8 cellular contexts compared by ENCODE assay signal in the genomic region with DNA sequence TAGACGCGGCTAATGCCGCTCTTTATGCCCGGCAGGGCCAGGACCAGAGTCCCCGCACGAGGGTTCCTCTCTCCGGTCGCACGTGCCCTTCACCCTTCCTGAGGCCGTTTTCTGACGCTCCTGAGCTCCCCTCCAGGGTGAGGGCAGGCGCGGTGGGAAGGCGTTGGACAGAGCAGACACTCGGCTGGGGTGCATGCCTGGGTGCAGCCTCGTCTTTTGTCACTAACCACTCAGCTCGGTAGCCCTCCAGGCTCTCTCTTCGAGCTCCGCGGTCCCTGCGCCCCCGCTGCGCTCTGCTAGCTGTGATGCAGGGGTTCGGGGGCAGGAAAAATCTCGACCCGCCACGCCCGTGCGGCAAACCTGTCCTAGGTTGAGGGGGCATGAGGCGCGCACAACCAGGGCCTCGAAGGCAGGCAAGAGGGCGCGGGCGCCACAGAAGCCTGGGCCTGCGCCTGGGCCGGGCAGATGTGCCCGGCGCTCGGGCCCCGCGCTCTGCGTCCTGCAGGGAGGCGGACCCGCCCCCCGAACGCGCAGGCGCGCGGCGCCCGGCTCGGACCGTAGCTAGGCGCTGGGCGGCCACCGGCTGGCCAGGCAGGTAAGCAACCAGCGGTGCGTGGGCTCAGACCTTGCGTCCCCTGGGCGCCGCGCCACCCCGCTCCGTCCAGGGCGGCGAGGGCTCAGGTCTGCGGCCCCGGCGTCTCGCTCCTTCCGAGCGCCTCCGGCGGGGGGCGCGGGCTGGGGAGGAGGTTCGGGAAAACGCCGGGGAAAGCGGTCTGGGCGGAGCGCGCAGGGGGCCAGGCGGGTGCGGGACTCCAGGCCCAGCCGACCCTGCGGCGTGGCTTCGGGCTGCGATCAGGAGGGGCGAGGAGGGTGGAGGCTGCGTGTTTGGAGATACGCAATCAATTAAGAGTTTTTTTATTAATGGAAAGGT. TPM values are rescaled to one million over a fixed set of nuclear protein-coding genes. Genes with fewer than 3 reads are reported as not detected.
DNase-seq lines count a peak whose midpoint lies in the region; ATAC-seq, FAIRE-seq and TF ChIP-seq lines count a peak whose summit lies in the region.

Gene L3MBTL1, plus strand, starts transcription at position 548 of the 931 bp plus-strand sequence. CDS start 5,807 bp downstream, outside the sequence.

- H3K9ac ChIP-seq in HepG2 (ENCODE audit: insufficient read depth, low read depth, low read length) (peak within 1 kb of the TSS; percentile 74), stomach smooth muscle (ENCODE audit: low read length in 2 of 2) (peak within 1 kb of the TSS in 1 of 2 donors; percentile 22)

- POLR2A ChIA-PET in HepG2 (lab: Yijun Ruan, JAX): interaction anchor here (1.0 to 1.7 kb wide), 5 partner anchors 10 to 83 kb away, joined by 3 to 33 read pairs (median 5); partner anchors contain the start of genes IFT52 and SRSF6

- BruUV-seq in HepG2 (replicated peaks; lab: Mats Ljungman, UMichigan): no TSS peak

- peak; percentile 95 for DNase-seq in 8988T
- DNase-seq in GM12891 (ENCODE audit: insufficient read length, low spot score): peak; percentile 50
- peak; percentile 86 for DNase-seq in RWPE2 (ENCODE audit: low spot score)
- DNase-seq in dermis microvascular lymphatic vessel endothelial cell (ENCODE audit: low read depth in 2 of 2): peak; percentile 11 to 54
- peak; percentile 70 for DNase-seq in HepG2 (ENCODE audit: low spot score)

- H3K27me3 ChIP-seq in RWPE2 (ENCODE audit: insufficient read depth, poor library complexity, severe bottlenecking) (no peaks in the 10 kb centered on the region), HepG2 (ENCODE audit: control insufficient read depth in 1 of 2, insufficient read depth in 2 of 2, low read length in 2 of 2) (peaks cover 2 to 24% of the 10 kb centered on the region in 2 experiments; a peak in 3 of 5 replicates), stomach smooth muscle (ENCODE audit: control insufficient read depth in 1 of 2, insufficient read depth in 2 of 2, low read length in 2 of 2) (peaks cover 12 to 16% of the 10 kb centered on the region in 2 donors)

- FAIRE-seq in GM12891 (lab: Jason Lieb, UNC) (no peak), HepG2 (lab: Jason Lieb, UNC) (no peak)

- H2AFZ ChIP-seq in HepG2 (ENCODE audit: low read length): no peak within 1 kb of the TSS

- peak within 1 kb of the TSS; percentile 86 for H3K4me3 ChIP-seq in RWPE2 (ENCODE audit: severe bottlenecking)
- peak within 1 kb of the TSS; percentile 61 to 83 (median 73) for H3K4me3 ChIP-seq in HepG2 (replicated peaks in 1 of 3; ENCODE audit: insufficient read depth in 1 of 3, low read depth in 2 of 3, low read length in 3 of 3)
- H3K4me3 ChIP-seq in stomach smooth muscle (ENCODE audit: low read length in 2 of 2): peak within 1 kb of the TSS; percentile 49 to 75

- H3K27ac ChIP-seq in RWPE2 (ENCODE audit: poor library complexity, severe bottlenecking) (peak within 1 kb of the TSS; percentile 2), HepG2 (ENCODE audit: extremely low read length, insufficient read depth, low read length) (no peak within 1 kb of the TSS), stomach smooth muscle (ENCODE audit: low read length) (no peak within 1 kb of the TSS)

- no peaks in the 10 kb centered on the region for H4K20me1 ChIP-seq in HepG2 (ENCODE audit: insufficient read depth, low read length)

- intact Hi-C loops in HepG2 (cut with micrococcal nuclease; ENCODE audit: unreplicated experiment): loop anchor here (5.0 kb wide), 1 partner anchor 50 kb away; the partner anchor contains the start of gene SRSF6

- no peaks in the 10 kb centered on the region for H3K4me1 ChIP-seq in RWPE2 (ENCODE audit: insufficient read depth, poor library complexity, severe bottlenecking)
- H3K4me1 ChIP-seq in HepG2 (ENCODE audit: insufficient read depth, low read length): peaks cover 28% of the 10 kb centered on the region
- peaks cover 10% of the 10 kb centered on the region for H3K4me1 ChIP-seq in stomach smooth muscle (ENCODE audit: control insufficient read depth, insufficient read depth, low read length)

- ATAC-seq in RWPE2 (ENCODE audit: low read depth) (peak; percentile 95), HepG2 (peak; percentile 97), GM18520 (IDR thresholded peaks at IDR 0.05; ENCODE audit: unreplicated experiment) (no peak), HG02571 (IDR thresholded peaks at IDR 0.05; ENCODE audit: unreplicated experiment) (no peak)

- TF ChIP-seq POLR2A in GM12891 (IDR thresholded peaks at IDR 0.05; ENCODE audit: low read depth, low read length) (no peak), HepG2 (IDR thresholded peaks at IDR 0.05; ENCODE audit: insufficient read depth in 1 of 2, low read depth in 2 of 2, low read length in 2 of 2) (peak in 1 of 2 experiments; percentile 86; a peak in 3 of 4 replicates)

- peak within 1 kb of the TSS; percentile 87 for H3K4me2 ChIP-seq in HepG2 (ENCODE audit: low read depth, low read length)

- in situ Hi-C loops in HepG2 (cut with HindIII; ENCODE audit: extremely low pct_ligation_motif_present, low pct_unique_long_range_greater_than_20kb): no loop called here

- H3K9me3 ChIP-seq in RWPE2 (ENCODE audit: severe bottlenecking) (no peaks in the 10 kb centered on the region), HepG2 (ENCODE audit: low read length) (no peaks in the 10 kb centered on the region), stomach smooth muscle (ENCODE audit: control insufficient read depth in 2 of 2, low read length in 2 of 2) (no peaks in the 10 kb centered on the region)

- H3K79me2 ChIP-seq in HepG2 (ENCODE audit: insufficient read depth, low read length): no peaks in the 10 kb centered on the region

- TF ChIP-seq EP300 in HepG2 (IDR thresholded peaks at IDR 0.05; ENCODE audit: low read depth in 2 of 2, low read length in 2 of 2) (no peak), HepG2 (CRISPR knock-in tag; IDR thresholded peaks at IDR 0.05; ENCODE audit: borderline replicate concordance) (no peak)

- H3K36me3 ChIP-seq in RWPE2 (ENCODE audit: low read depth): no peaks in the 10 kb centered on the region
- H3K36me3 ChIP-seq in HepG2 (replicated peaks in 1 of 2; ENCODE audit: control insufficient read depth in 1 of 2, insufficient read depth in 2 of 2, low read length in 2 of 2): no peaks in the 10 kb centered on the region
- H3K36me3 ChIP-seq in stomach smooth muscle (ENCODE audit: control insufficient read depth in 2 of 2, insufficient read depth in 2 of 2, low read length in 2 of 2): no peaks in the 10 kb centered on the region

- CTCF ChIA-PET in HepG2 (lab: Yijun Ruan, JAX; ENCODE audit: low intra/inter-chr PET ratio, low total read pairs): no interaction called here

- peak; percentile 52 for TF ChIP-seq CTCF in RWPE2 (IDR thresholded peaks at IDR 0.05; ENCODE audit: poor library complexity, severe bottlenecking)
- peak; percentile 48; the same call in 1 of the 2 replicates for TF ChIP-seq CTCF in HepG2 (CRISPR knock-in tag; IDR thresholded peaks at IDR 0.05)

- WGBS in HepG2 (ENCODE audit: low lambda C conversion rate): 24% methylated on average over 75 of the region's 95 CpGs

- peak; percentile 69 for TF ChIP-seq RAD21 in HepG2 (CRISPR knock-in tag; IDR thresholded peaks at IDR 0.05)

TF ChIP-seq in GM12891, 5 proteins besides CTCF, POLR2A, EP300 and RAD21:
- TF ChIP-seq POLR2AphosphoS5 (IDR thresholded peaks at IDR 0.05; ENCODE audit: low read depth, low read length) (no peak), SPI1 (IDR thresholded peaks at IDR 0.05; ENCODE audit: low read depth, low read length) (no peak), TAF1 (IDR thresholded peaks at IDR 0.05; ENCODE audit: low read depth, low read length) (no peak), PAX5 (IDR thresholded peaks at IDR 0.05; ENCODE audit: insufficient read depth, low read length, severe bottlenecking) (no peak), POU2F2 (IDR thresholded peaks at IDR 0.05; ENCODE audit: low read depth, low read length) (no peak)
TF ChIP-seq in GM12891: peak in this region for 0.

TF ChIP-seq in HepG2, 621 proteins besides CTCF, POLR2A, EP300 and RAD21 (continues in another document):
- no peak for TF ChIP-seq MAFK (conservative IDR thresholded peaks at IDR 0.05 in 1 of 2, IDR thresholded peaks at IDR 0.05 in 1 of 2; ENCODE audit: low read length in 2 of 2)
- TF ChIP-seq CSRNP2 (CRISPR knock-in tag; conservative IDR thresholded peaks at IDR 0.05; ENCODE audit: low read depth): no peak

RNA-seq across cellular contexts. Expression of gene L3MBTL1, which starts in this region (rescaled TPM):
- 2.8 TPM for polyA plus RNA-seq in GM12891 (2012; ENCODE audit: low read depth, missing spikeins)
- total RNA-seq in dermis microvascular lymphatic vessel endothelial cell: 1.7 and 2.4 TPM in 2 replicates
- 2.4 and 9.0 TPM in 2 replicates for total RNA-seq in HepG2 (2016; rRNA removed; fragmentation: Illumina TruSeq; extraction: Trizol)
- 2.7 and 2.9 TPM in 2 replicates for total RNA-seq in HepG2 (2016; cell fraction: cytosol; rRNA removed; fragmentation: Illumina TruSeq; extraction: Trizol; ENCODE audit: low read depth)
- 1.7 and 8.3 TPM in 2 replicates for total RNA-seq in HepG2 (2016; cell fraction: insoluble cytoplasmic fraction; rRNA removed; fragmentation: Illumina TruSeq; extraction: Trizol)
- total RNA-seq in HepG2 (2016; cell fraction: membrane; rRNA removed; fragmentation: Illumina TruSeq; extraction: Trizol): 1.8 and 3.0 TPM in 2 replicates
- 19.0 and 22.4 TPM in 2 replicates for total RNA-seq in HepG2 (2016; cell fraction: nucleus; rRNA removed; fragmentation: Illumina TruSeq; extraction: Trizol)
- 17.8 and 23.8 TPM in 2 replicates for polyA plus RNA-seq in HepG2 (2011; rRNA removed)
- 2.3 and 3.0 TPM in 2 replicates for polyA plus RNA-seq in HepG2 (2011; cell fraction: cytosol; rRNA removed)
- 165 and 173 TPM in 2 replicates for polyA plus RNA-seq in HepG2 (2011; cell fraction: nucleus; rRNA removed)
- 11.7 and 15.2 TPM in 2 replicates for polyA plus RNA-seq in HepG2 (2012)
- 0.17 and 0.46 TPM in 2 replicates for polyA plus RNA-seq in HepG2 (2016; cell fraction: cytosol; fragmentation: Illumina TruSeq; extraction: Trizol; ENCODE audit: low read depth)
- polyA plus RNA-seq in HepG2 (2016; cell fraction: insoluble cytoplasmic fraction; fragmentation: Illumina TruSeq; extraction: Trizol; ENCODE audit: low read depth): 1.1 and 1.9 TPM in 2 replicates
- polyA plus RNA-seq in HepG2 (2016; cell fraction: membrane; fragmentation: Illumina TruSeq; extraction: Trizol; ENCODE audit: low read depth): 0.76 and 0.97 TPM in 2 replicates
- 27.6 and 31.6 TPM in 2 replicates for polyA plus RNA-seq in HepG2 (2016; cell fraction: nucleus; fragmentation: Illumina TruSeq; extraction: Trizol; ENCODE audit: insufficient read depth, low read depth)
- polyA minus RNA-seq in HepG2 (2011; rRNA and poly(A)+ RNA removed; ENCODE audit: low replicate concordance): 21.5 and 30.3 TPM in 2 replicates
- polyA minus RNA-seq in HepG2 (2011; cell fraction: cytosol; rRNA and poly(A)+ RNA removed): 2.5 TPM in 2 replicates
- 70.9 and 90.3 TPM in 2 replicates for polyA minus RNA-seq in HepG2 (2011; cell fraction: nucleus; rRNA and poly(A)+ RNA removed)

Comparison
In these comparisons a context has a peak if more than half of its experiments do, and no peak if none do; other contexts are left out.
1. DNase-seq: peak in every context shown above with its lines; median percentile 95 in 8988T; 86 in RWPE2; 70 in HepG2; 50 in GM12891; 32 in dermis microvascular lymphatic vessel endothelial cell.
2. ATAC-seq: peak in RWPE2 (single experiment) and HepG2 (single experiment); none in GM18520 (single experiment) and HG02571 (single experiment).
3. Peak in every context shown above with its lines, with median percentiles within 50 percentile points of each other: H3K4me3 ChIP-seq.